ENCODE assay signal across 1 cellular context in the genomic region with DNA sequence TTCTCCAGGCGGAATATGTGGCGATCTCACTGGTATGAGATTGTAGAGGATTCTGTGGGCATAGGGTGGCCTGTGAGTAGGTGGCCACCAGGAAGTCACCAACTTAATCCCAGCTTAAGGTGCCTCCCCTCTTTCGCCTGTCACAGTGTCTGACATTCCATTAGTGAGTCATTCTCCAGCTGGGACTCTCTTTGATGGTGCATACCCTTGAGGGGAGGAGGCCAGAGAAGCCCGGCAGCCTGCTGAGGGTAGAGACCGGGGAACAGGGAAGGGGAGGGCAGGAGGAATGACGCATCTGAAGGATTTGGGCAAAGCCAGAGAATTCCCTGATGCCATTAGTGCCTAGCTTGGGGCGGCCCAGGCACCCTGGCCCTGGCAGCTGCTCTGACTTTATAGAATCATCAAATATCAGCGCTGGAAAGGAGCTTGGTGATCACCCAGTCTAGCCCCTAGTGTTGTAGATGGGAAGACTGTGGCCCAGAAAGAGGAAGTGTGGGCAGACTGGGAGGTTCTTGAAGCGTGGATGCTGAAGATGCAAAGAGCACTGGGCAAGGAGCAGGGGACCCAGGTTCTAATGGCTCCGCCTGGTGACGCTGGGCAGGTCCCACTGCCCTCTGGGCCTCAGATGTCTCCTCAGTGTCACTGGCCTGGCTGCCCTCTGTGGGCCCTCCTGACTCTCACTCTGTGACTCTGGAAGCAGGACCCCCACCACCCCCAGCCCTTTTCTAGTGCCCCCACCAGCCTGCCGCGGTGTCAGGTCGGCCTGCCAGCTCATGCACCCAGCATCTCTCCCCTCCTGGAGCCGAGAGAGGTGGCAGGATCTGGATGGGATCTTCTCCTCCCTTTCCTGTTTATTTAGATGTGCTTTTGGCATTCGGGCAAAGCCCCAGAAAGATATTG.
TF ChIP-seq lines count a peak whose summit lies in the region.

No MANE protein-coding gene starts in this region.

TF ChIP-seq in WTC11, 78 proteins besides CTCF, POLR2A, EP300 and RAD21 (continued from another document):
- TF ChIP-seq, protein P1, sequence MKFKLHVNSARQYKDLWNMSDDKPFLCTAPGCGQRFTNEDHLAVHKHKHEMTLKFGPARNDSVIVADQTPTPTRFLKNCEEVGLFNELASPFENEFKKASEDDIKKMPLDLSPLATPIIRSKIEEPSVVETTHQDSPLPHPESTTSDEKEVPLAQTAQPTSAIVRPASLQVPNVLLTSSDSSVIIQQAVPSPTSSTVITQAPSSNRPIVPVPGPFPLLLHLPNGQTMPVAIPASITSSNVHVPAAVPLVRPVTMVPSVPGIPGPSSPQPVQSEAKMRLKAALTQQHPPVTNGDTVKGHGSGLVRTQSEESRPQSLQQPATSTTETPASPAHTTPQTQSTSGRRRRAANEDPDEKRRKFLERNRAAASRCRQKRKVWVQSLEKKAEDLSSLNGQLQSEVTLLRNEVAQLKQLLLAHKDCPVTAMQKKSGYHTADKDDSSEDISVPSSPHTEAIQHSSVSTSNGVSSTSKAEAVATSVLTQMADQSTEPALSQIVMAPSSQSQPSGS (CRISPR knock-in tag; IDR thresholded peaks at IDR 0.05; ENCODE audit: borderline replicate concordance, low read depth) = no peak
- no peak for TF ChIP-seq OVOL2 (CRISPR knock-in tag; IDR thresholded peaks at IDR 0.05; ENCODE audit: borderline replicate concordance)
- TF ChIP-seq, protein P2, sequence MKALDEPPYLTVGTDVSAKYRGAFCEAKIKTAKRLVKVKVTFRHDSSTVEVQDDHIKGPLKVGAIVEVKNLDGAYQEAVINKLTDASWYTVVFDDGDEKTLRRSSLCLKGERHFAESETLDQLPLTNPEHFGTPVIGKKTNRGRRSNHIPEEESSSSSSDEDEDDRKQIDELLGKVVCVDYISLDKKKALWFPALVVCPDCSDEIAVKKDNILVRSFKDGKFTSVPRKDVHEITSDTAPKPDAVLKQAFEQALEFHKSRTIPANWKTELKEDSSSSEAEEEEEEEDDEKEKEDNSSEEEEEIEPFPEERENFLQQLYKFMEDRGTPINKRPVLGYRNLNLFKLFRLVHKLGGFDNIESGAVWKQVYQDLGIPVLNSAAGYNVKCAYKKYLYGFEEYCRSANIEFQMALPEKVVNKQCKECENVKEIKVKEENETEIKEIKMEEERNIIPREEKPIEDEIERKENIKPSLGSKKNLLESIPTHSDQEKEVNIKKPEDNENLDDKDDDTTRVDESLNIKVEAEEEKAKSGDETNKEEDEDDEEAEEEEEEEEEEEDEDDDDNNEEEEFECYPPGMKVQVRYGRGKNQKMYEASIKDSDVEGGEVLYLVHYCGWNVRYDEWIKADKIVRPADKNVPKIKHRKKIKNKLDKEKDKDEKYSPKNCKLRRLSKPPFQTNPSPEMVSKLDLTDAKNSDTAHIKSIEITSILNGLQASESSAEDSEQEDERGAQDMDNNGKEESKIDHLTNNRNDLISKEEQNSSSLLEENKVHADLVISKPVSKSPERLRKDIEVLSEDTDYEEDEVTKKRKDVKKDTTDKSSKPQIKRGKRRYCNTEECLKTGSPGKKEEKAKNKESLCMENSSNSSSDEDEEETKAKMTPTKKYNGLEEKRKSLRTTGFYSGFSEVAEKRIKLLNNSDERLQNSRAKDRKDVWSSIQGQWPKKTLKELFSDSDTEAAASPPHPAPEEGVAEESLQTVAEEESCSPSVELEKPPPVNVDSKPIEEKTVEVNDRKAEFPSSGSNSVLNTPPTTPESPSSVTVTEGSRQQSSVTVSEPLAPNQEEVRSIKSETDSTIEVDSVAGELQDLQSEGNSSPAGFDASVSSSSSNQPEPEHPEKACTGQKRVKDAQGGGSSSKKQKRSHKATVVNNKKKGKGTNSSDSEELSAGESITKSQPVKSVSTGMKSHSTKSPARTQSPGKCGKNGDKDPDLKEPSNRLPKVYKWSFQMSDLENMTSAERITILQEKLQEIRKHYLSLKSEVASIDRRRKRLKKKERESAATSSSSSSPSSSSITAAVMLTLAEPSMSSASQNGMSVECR (CRISPR knock-in tag; IDR thresholded peaks at IDR 0.05; ENCODE audit: borderline replicate concordance) = no peak
TF ChIP-seq in WTC11: peak in this region for 0.
